In the genomic region with DNA sequence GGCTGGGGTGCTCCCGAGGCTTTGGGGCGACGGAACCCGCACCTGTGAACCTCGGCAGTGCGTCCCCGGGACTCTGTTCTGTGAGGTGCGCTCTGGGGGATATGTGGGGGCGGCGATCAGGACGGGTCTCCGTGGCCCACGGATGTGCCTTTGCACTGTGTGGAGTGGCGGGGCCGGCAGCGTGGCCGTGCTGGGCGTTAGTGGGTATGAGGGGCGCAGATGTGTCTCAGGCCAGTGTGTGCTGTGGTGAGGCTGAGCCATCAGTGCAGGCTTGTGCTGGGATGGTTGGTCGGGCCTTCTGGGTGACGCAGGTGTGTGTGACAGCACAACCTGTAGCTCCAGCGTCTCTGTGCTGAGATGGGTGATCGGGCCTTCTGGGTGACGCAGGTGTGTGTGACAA, we compare ENCODE assay signal across 8 cellular contexts. TPM values are rescaled to one million over a fixed set of nuclear protein-coding genes. Genes with fewer than 3 reads are reported as not detected.
DNase-seq lines count a peak whose midpoint lies in the region; ATAC-seq and TF ChIP-seq lines count a peak whose summit lies in the region.

No MANE protein-coding gene starts in this region.

- H3K4me3 Mint-ChIP-seq in activated CD8-positive, alpha-beta memory T cell treated with anti-CD3 and anti-CD28 coated beads, Interleukin-2, amount 10 ng/mL, durations not matched to agents 7 days and 5 days: peak overlapping the region; percentile 93

- peak overlapping the region; percentile 23 to 39 for H3K4me3 ChIP-seq in body of pancreas
- peak overlapping the region; percentile 27 for H3K4me3 ChIP-seq in lower leg skin (ENCODE audit: low read depth, poor library complexity, severe bottlenecking)
- H3K4me3 ChIP-seq in upper lobe of right lung: peak overlapping the region; percentile 62

- H3K36me3 ChIP-seq in body of pancreas (replicated peaks in 1 of 2; ENCODE audit: insufficient read depth in 1 of 2, low read depth in 2 of 2) (no peaks in the 10 kb centered on the region), upper lobe of right lung (peaks cover 10% of the 10 kb centered on the region)

- TF ChIP-seq CTCF in body of pancreas (IDR thresholded peaks at IDR 0.05) (no peak), lower leg skin (IDR thresholded peaks at IDR 0.05) (no peak), upper lobe of right lung (IDR thresholded peaks at IDR 0.05) (no peak)

- H3K36me3 Mint-ChIP-seq in activated CD8-positive, alpha-beta memory T cell treated with anti-CD3 and anti-CD28 coated beads, Interleukin-2, amount 10 ng/mL, durations not matched to agents 7 days and 5 days: peaks cover 52% of the 10 kb centered on the region

- H3K9me3 ChIP-seq in body of pancreas (no peaks in the 10 kb centered on the region), upper lobe of right lung (no peaks in the 10 kb centered on the region)

- H3K27ac ChIP-seq in body of pancreas: peak overlapping the region; percentile 59 to 84 (median 74)
- peak overlapping the region; percentile 87 for H3K27ac ChIP-seq in upper lobe of right lung

- DNase-seq in activated CD8-positive, alpha-beta memory T cell treated with anti-CD3 and anti-CD28 coated beads, Interleukin-2, amount 10 ng/mL, durations not matched to agents 7 days and 5 days: no peak
- DNase-seq in activated CD8-positive, alpha-beta memory T cell treated with anti-CD3 and anti-CD28 coated beads, Interleukin-2, amount 50 U/mL, for 4 hours: no peak
- DNase-seq in body of pancreas (peak; percentile 18 to 25 (median 22)), lower leg skin (ENCODE audit: low spot score in 2 of 2) (peak in 1 of 2 donors; percentile 85), upper lobe of right lung (no peak), occipital lobe (lab: John Stamatoyannopoulos, UW) (no peak), NCI-H82 (lab: John Stamatoyannopoulos, UW) (no peak)
- DNase-seq in activated CD4-positive, CD25-positive, alpha-beta regulatory T cell (lab: John Stamatoyannopoulos, UW): no peak

- H3K27me3 ChIP-seq in body of pancreas (no peaks in the 10 kb centered on the region), upper lobe of right lung (no peaks in the 10 kb centered on the region)

- H3K4me1 Mint-ChIP-seq in activated CD8-positive, alpha-beta memory T cell treated with anti-CD3 and anti-CD28 coated beads, Interleukin-2, amount 10 ng/mL, durations not matched to agents 7 days and 5 days: peaks cover 13% of the 10 kb centered on the region

- intact Hi-C loops in body of pancreas (cut with DNase I) (no loop called here), lower leg skin (cut with DNase I; ENCODE audit: low total_unique reads) (no loop called here), upper lobe of right lung (cut with DNase I) (no loop called here)

- peaks cover 7% of the 10 kb centered on the region for H3K4me1 ChIP-seq in body of pancreas
- H3K4me1 ChIP-seq in upper lobe of right lung: peaks cover 6% of the 10 kb centered on the region

- H3K27me3 Mint-ChIP-seq in activated CD8-positive, alpha-beta memory T cell treated with anti-CD3 and anti-CD28 coated beads, Interleukin-2, amount 10 ng/mL, durations not matched to agents 7 days and 5 days: no peaks in the 10 kb centered on the region

- TF ChIP-seq POLR2A in body of pancreas (IDR thresholded peaks at IDR 0.05) (peak in 1 of 3 donors; percentile 42), lower leg skin (IDR thresholded peaks at IDR 0.05) (no peak)

- CTCF ChIA-PET in activated CD8-positive, alpha-beta memory T cell treated with anti-CD3 and anti-CD28 coated beads, Interleukin-2, amount 10 ng/mL, durations not matched to agents 7 days and 5 days (lab: Charles Lee): interaction anchor here (1.0 kb wide), 1 partner anchor 17 kb away, joined by 3 read pairs; no protein-coding TSS in a partner anchor

- 43 to 80% methylated on average over 1 to 24 of the region's 24 CpGs for WGBS in body of pancreas, 2 donors
- 58 to 86% methylated on average over 15 to 24 of the region's 24 CpGs for WGBS in lower leg skin, 2 donors

- peak overlapping the region; percentile 96 for H3K27ac Mint-ChIP-seq in activated CD8-positive, alpha-beta memory T cell treated with anti-CD3 and anti-CD28 coated beads, Interleukin-2, amount 10 ng/mL, durations not matched to agents 7 days and 5 days

- H3K9me3 Mint-ChIP-seq in activated CD8-positive, alpha-beta memory T cell treated with anti-CD3 and anti-CD28 coated beads, Interleukin-2, amount 10 ng/mL, durations not matched to agents 7 days and 5 days (ENCODE audit: low read depth): peaks cover 3% of the 10 kb centered on the region

- no peak for ATAC-seq in activated CD8-positive, alpha-beta memory T cell treated with anti-CD3 and anti-CD28 coated beads, Interleukin-2, amount 10 ng/mL, durations not matched to agents 7 days and 5 days
- peak; percentile 29 for ATAC-seq in body of pancreas
- peak; percentile 31 for ATAC-seq in upper lobe of right lung

RNA-seq across cellular contexts. Expression of a gene that starts 16.9 kb away (rescaled TPM):
- 10 to 100 TPM; 16.6 to 26.5 TPM for total RNA-seq in activated CD8-positive, alpha-beta memory T cell treated with anti-CD3 and anti-CD28 coated beads, Interleukin-2, amount 10 ng/mL, durations not matched to agents 7 days and 5 days
- 10 to 100 TPM; 14.8 to 37.6 TPM for total RNA-seq in body of pancreas
- 10 to 100 TPM; 17.6 to 28.0 (median 24.0) TPM for total RNA-seq in lower leg skin
- total RNA-seq in upper lobe of right lung: 30.1 TPM
- 18.2 TPM for total RNA-seq in occipital lobe

Comparison
In these comparisons a context has a peak if more than half of its experiments do, and no peak if none do; other contexts are left out.
1. DNase-seq: peak in body of pancreas (4 of 4); none in activated CD8-positive, alpha-beta memory T cell treated with anti-CD3 and anti-CD28 coated beads, Interleukin-2, amount 10 ng/mL, durations not matched to agents 7 days and 5 days (single experiment), activated CD8-positive, alpha-beta memory T cell treated with anti-CD3 and anti-CD28 coated beads, Interleukin-2, amount 50 U/mL, for 4 hours (single experiment), upper lobe of right lung (single experiment), occipital lobe (single experiment), NCI-H82 (single experiment) and activated CD4-positive, CD25-positive, alpha-beta regulatory T cell (0 of 4).
2. Peak in every context shown above with its lines, with median percentiles within 50 percentile points of each other: H3K4me3 ChIP-seq.